1 cellular context compared by ENCODE assay signal in the genomic region with DNA sequence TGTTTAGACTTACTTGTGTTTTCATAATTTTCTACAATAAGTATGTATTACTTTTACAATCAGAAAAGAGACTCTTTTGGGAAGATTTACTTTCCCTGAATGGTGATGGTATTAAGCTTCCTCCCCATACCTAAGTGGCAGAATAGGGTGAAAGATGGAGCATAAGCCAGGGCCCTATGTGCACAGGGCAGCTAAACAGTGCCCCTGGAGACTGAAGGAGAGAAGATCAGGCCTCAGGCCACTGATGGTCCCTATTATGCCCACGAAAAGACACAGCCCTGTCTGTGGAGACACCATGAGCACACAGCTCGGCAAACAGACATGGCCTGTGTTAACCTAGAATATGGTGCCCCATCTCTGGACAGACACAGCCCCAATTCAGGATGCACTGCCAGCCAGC.
TF ChIP-seq lines count a peak whose summit lies in the region.

No MANE protein-coding gene starts in this region.

TF ChIP-seq in SK-N-SH, 30 proteins besides CTCF, POLR2A, EP300 and RAD21 (continued from another document):
- TF ChIP-seq, protein P1, sequence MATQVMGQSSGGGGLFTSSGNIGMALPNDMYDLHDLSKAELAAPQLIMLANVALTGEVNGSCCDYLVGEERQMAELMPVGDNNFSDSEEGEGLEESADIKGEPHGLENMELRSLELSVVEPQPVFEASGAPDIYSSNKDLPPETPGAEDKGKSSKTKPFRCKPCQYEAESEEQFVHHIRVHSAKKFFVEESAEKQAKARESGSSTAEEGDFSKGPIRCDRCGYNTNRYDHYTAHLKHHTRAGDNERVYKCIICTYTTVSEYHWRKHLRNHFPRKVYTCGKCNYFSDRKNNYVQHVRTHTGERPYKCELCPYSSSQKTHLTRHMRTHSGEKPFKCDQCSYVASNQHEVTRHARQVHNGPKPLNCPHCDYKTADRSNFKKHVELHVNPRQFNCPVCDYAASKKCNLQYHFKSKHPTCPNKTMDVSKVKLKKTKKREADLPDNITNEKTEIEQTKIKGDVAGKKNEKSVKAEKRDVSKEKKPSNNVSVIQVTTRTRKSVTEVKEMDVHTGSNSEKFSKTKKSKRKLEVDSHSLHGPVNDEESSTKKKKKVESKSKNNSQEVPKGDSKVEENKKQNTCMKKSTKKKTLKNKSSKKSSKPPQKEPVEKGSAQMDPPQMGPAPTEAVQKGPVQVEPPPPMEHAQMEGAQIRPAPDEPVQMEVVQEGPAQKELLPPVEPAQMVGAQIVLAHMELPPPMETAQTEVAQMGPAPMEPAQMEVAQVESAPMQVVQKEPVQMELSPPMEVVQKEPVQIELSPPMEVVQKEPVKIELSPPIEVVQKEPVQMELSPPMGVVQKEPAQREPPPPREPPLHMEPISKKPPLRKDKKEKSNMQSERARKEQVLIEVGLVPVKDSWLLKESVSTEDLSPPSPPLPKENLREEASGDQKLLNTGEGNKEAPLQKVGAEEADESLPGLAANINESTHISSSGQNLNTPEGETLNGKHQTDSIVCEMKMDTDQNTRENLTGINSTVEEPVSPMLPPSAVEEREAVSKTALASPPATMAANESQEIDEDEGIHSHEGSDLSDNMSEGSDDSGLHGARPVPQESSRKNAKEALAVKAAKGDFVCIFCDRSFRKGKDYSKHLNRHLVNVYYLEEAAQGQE (IDR thresholded peaks at IDR 0.05; ENCODE audit: low read depth, low read length) = no peak
- TF ChIP-seq RFX5 (IDR thresholded peaks at IDR 0.05; ENCODE audit: low read length) (no peak), POLR2AphosphoS5 (IDR thresholded peaks at IDR 0.05; ENCODE audit: low read depth, low read length) (no peak), TCF12 (IDR thresholded peaks at IDR 0.05) (no peak)
- TF ChIP-seq, protein P2, sequence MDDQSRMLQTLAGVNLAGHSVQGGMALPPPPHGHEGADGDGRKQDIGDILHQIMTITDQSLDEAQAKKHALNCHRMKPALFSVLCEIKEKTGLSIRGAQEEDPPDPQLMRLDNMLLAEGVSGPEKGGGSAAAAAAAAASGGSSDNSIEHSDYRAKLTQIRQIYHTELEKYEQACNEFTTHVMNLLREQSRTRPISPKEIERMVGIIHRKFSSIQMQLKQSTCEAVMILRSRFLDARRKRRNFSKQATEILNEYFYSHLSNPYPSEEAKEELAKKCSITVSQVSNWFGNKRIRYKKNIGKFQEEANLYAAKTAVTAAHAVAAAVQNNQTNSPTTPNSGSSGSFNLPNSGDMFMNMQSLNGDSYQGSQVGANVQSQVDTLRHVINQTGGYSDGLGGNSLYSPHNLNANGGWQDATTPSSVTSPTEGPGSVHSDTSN (IDR thresholded peaks at IDR 0.05) = no peak
TF ChIP-seq in SK-N-SH: peak in this region for 0.
